8 cellular contexts compared by ENCODE assay signal in the genomic region with DNA sequence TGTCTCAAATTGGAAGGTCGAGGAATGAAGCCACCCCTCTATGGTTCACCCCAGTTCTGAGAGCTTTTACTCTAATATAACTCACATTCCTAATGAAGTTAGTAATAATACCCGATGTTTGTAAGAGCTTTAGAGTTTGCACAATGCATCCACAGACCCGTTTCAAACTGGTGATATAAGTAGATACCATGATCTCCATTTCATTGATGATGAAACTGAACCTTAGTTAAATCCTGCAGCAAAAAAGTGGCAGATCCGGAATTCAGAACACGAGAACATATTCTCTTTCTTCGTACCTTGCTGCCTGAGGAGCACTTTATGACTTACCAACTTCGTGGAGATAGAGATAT. TPM values are rescaled to one million over a fixed set of nuclear protein-coding genes. Genes with fewer than 3 reads are reported as not detected.
DNase-seq lines count a peak whose midpoint lies in the region; ATAC-seq and TF ChIP-seq lines count a peak whose summit lies in the region.

No MANE protein-coding gene starts in this region.

- no peak for TF ChIP-seq CTCF in KMS-11 (conservative IDR thresholded peaks at IDR 0.05; ENCODE audit: low read depth, low read length)

- no peaks in the 10 kb centered on the region for H3K36me3 Mint-ChIP-seq in naive thymus-derived CD8-positive, alpha-beta T cell

- H3K27ac ChIP-seq in KMS-11 (no peak overlapping the region), cingulate gyrus (ENCODE audit: low read depth, low read length) (peak overlapping the region; percentile 41)

- peak overlapping the region in 7 of 10 donors; percentile 25 to 89 (median 73) for H3K27ac Mint-ChIP-seq in naive thymus-derived CD8-positive, alpha-beta T cell

- peak overlapping the region; percentile 81 for H2AFZ ChIP-seq in KMS-11 (ENCODE audit: low read depth)

- no peaks in the 10 kb centered on the region for H3K27me3 ChIP-seq in KMS-11 (ENCODE audit: insufficient read depth, low read depth)

- ATAC-seq in naive thymus-derived CD8-positive, alpha-beta T cell, result no peak
- ATAC-seq in GM21619 (IDR thresholded peaks at IDR 0.05; ENCODE audit: unreplicated experiment) (no peak), HG02610 (IDR thresholded peaks at IDR 0.05; ENCODE audit: unreplicated experiment) (no peak), HG02852 (IDR thresholded peaks at IDR 0.05; ENCODE audit: unreplicated experiment) (no peak)

- no peak overlapping the region for H3K4me3 ChIP-seq in KMS-11 (IDR thresholded peaks at IDR 0.05; ENCODE audit: insufficient read depth, low read depth, low read length)

- H3K79me2 ChIP-seq in KMS-11 (ENCODE audit: insufficient read depth, low read depth), result no peaks in the 10 kb centered on the region

- no peaks in the 10 kb centered on the region for H4K20me1 ChIP-seq in KMS-11 (ENCODE audit: insufficient read depth)

- H3K4me1 Mint-ChIP-seq in naive thymus-derived CD8-positive, alpha-beta T cell, result peaks cover 10 to 21% (median 20%) of the 10 kb centered on the region in 4 donors

- DNase-seq in AG08396 (ENCODE audit: low spot score) (peak; percentile 34), NCI-H345 (lab: John Stamatoyannopoulos, UW) (no peak)
- DNase-seq in naive thymus-derived CD8-positive, alpha-beta T cell, result no peak

- POLR2A ChIA-PET in naive thymus-derived CD8-positive, alpha-beta T cell (lab: Charles Lee), result interaction anchor here (0.7 kb wide), 1 partner anchor 42 kb away, joined by 5 read pairs; no protein-coding TSS in a partner anchor

- H3K27me3 Mint-ChIP-seq in naive thymus-derived CD8-positive, alpha-beta T cell, result peaks cover 0 to 17% (median 0%) of the 10 kb centered on the region in 5 donors

- H3K4me3 Mint-ChIP-seq in naive thymus-derived CD8-positive, alpha-beta T cell, result peak overlapping the region; percentile 75 to 94 (median 86)

- H3K36me3 ChIP-seq in KMS-11 (ENCODE audit: insufficient read depth), result no peaks in the 10 kb centered on the region

- H3K9me3 Mint-ChIP-seq in naive thymus-derived CD8-positive, alpha-beta T cell, result no peaks in the 10 kb centered on the region

- peak overlapping the region; percentile 47 for H3K4me2 ChIP-seq in KMS-11

- no peak overlapping the region; the same call in 1 of the 2 replicates for H3K9ac ChIP-seq in KMS-11

- peaks cover 15% of the 10 kb centered on the region for H3K4me1 ChIP-seq in KMS-11 (ENCODE audit: low read depth, poor library complexity, severe bottlenecking)

RNA-seq across cellular contexts. Expression of gene RBFOX2, which starts 0.8 kb away (rescaled TPM):
- 1 to 10 TPM in 1 of 2 experiments, under 1 TPM in 1; 0.99 to 1.7 TPM for total RNA-seq in naive thymus-derived CD8-positive, alpha-beta T cell
- polyA plus RNA-seq in naive thymus-derived CD8-positive, alpha-beta T cell, result under 1 TPM in 2 of 3 donors, not detected in 1; 0.15 to 0.70 TPM
